In genomic region chr1:3069491-3070303, GRCh38 we compare ENCODE assay signal across 7 cellular contexts. TPM values are rescaled to one million over a fixed set of nuclear protein-coding genes. Genes with fewer than 3 reads are reported as not detected.
DNase-seq lines count a peak whose midpoint lies in the region; ATAC-seq and TF ChIP-seq lines count a peak whose summit lies in the region.

No MANE protein-coding gene starts in this region.

- H3K36me3 Mint-ChIP-seq in endothelial cell (ENCODE audit: low read depth, unreplicated experiment): no peaks in the 10 kb centered on the region
- H3K36me3 Mint-ChIP-seq in mesothelial cell of epicardium: no peaks in the 10 kb centered on the region

- WGBS in upper lobe of left lung, 2 donors: 0 to 1% methylated on average over 10 to 39 of the region's 91 CpGs

- H3K4me3 ChIP-seq in upper lobe of left lung: peak overlapping the region; percentile 57 to 88 (median 76)

- H3K9me3 Mint-ChIP-seq in endothelial cell (ENCODE audit: unreplicated experiment) (no peaks in the 10 kb centered on the region), mesothelial cell of epicardium (no peaks in the 10 kb centered on the region)

- H3K27ac ChIP-seq in upper lobe of left lung: peak overlapping the region; percentile 85 to 90 (median 89)

- H3K4me1 Mint-ChIP-seq in endothelial cell (ENCODE audit: unreplicated experiment) (no peaks in the 10 kb centered on the region), mesothelial cell of epicardium (peaks cover 6% of the 10 kb centered on the region)

- peaks cover 20 to 73% (median 31%) of the 10 kb centered on the region in 4 donors for H3K4me1 ChIP-seq in upper lobe of left lung

- TF ChIP-seq EP300 in upper lobe of left lung (IDR thresholded peaks at IDR 0.05): no peak

- no peak for TF ChIP-seq CTCF in endothelial cell (IDR thresholded peaks at IDR 0.05; ENCODE audit: unreplicated experiment)
- peak; percentile 40 for TF ChIP-seq CTCF in mesothelial cell of epicardium (IDR thresholded peaks at IDR 0.05; ENCODE audit: unreplicated experiment)
- peak in 2 of 6 experiments; percentile 9 to 11 for TF ChIP-seq CTCF in upper lobe of left lung (IDR thresholded peaks at IDR 0.05)

- no peaks in the 10 kb centered on the region for H3K36me3 ChIP-seq in upper lobe of left lung

- H3K27me3 ChIP-seq in upper lobe of left lung: peaks cover 0 to 68% (median 24%) of the 10 kb centered on the region in 4 donors

- no peak for TF ChIP-seq POLR2A in upper lobe of left lung (IDR thresholded peaks at IDR 0.05)

- no peaks in the 10 kb centered on the region for H3K9me3 ChIP-seq in upper lobe of left lung

- DNase-seq in GM04504 (ENCODE audit: low read depth) (peak; percentile 8), OCI-M1 (lab: John Stamatoyannopoulos, UW) (peak; percentile 48), endothelial cell (ENCODE audit: low spot score) (peak; percentile 51), mesothelial cell of epicardium (ENCODE audit: low spot score in 2 of 2, unreplicated experiment in 2 of 2) (peak; percentile 29 to 63), upper lobe of left lung (peak; percentile 52 to 88), cerebellar nuclear complex (lab: John Stamatoyannopoulos, UW) (no peak)

- H3K4me3 Mint-ChIP-seq in endothelial cell (ENCODE audit: unreplicated experiment) (peak overlapping the region; percentile 86), mesothelial cell of epicardium (peak overlapping the region; percentile 62)

- ATAC-seq in upper lobe of left lung (ENCODE audit: low FRiP score in 2 of 2) (peak in 1 of 2 donors; percentile 26), GM21786 (IDR thresholded peaks at IDR 0.05; ENCODE audit: unreplicated experiment) (no peak)

- H3K27me3 Mint-ChIP-seq in endothelial cell (ENCODE audit: unreplicated experiment) (peaks cover 13% of the 10 kb centered on the region), mesothelial cell of epicardium (ENCODE audit: low read depth) (peaks cover 77% of the 10 kb centered on the region)

- H3K27ac Mint-ChIP-seq in endothelial cell (ENCODE audit: unreplicated experiment) (no peak overlapping the region), mesothelial cell of epicardium (no peak overlapping the region)

RNA-seq across cellular contexts. Expression of gene PRDM16, which starts 0.7 kb away (rescaled TPM):
- total RNA-seq in endothelial cell (ENCODE audit: unreplicated experiment) (21.4 TPM), mesothelial cell of epicardium (1.2 to 2.1 TPM (median 1.4 TPM) in 3 replicates), upper lobe of left lung (10 to 100 TPM; 12.3 to 54.5 (median 21.2) TPM)

RNA-seq across cellular contexts. Expression of gene ACTRT2, which starts 48.4 kb away (rescaled TPM):
- total RNA-seq in endothelial cell (ENCODE audit: unreplicated experiment): not detected
- total RNA-seq in mesothelial cell of epicardium: not detected in 3 replicates
- not detected for total RNA-seq in upper lobe of left lung

Comparison
In these comparisons a context has a peak if more than half of its experiments do, and no peak if none do; other contexts are left out.
1. DNase-seq: peak in GM04504 (single experiment), OCI-M1 (single experiment), endothelial cell (single experiment), mesothelial cell of epicardium (2 of 2) and upper lobe of left lung (2 of 2); none in cerebellar nuclear complex (0 of 2).